Comparison of ENCODE assay signal across 20 cellular contexts in genomic region chr6:152474341-152474740, GRCh38.
"Had no signal": no experiment of that assay in that cellular context is flagged by ENCODE, and none has a peak within 500 bp of the region (broad histone marks: within the 10 kb centered on the region; RNA-seq: fewer than 3 reads in every experiment).

No MANE protein-coding gene starts in this region.

- H3K4me1 Mint-ChIP-seq: activated naive CD8-positive, alpha-beta T cell treated with anti-CD3 and anti-CD28 coated beads for 36 hours had no signal

- DNase-seq: activated CD4-positive, alpha-beta T cell treated with anti-CD3 and anti-CD28 coated beads, Interleukin-2, amount 50 U/mL, for 1 hour; activated CD4-positive, CD25-positive, alpha-beta regulatory T cell treated with anti-CD3 and anti-CD28 coated beads, Interleukin-2, amount 50 U/mL, for 72 hours; activated naive CD4-positive, alpha-beta T cell; activated naive CD8-positive, alpha-beta T cell treated with anti-CD3 and anti-CD28 coated beads for 36 hours; activated T-cell treated with anti-CD3 and anti-CD28 coated beads, Interleukin-2, amount 50 U/mL, for 1 hour; cortex of kidney; erythroblast; foreskin keratinocyte; left ventricle myocardium inferior; stimulated activated CD4-positive, alpha-beta T cell treated with anti-CD3 and anti-CD28 coated beads, Interleukin-4, amount 100 ng/mL, for 24 hours; stimulated activated naive CD8-positive, alpha-beta T cell treated with anti-CD3 and anti-CD28 coated beads, Interleukin-15, Interleukin-2, amounts not matched to agents 100 U/mL and 50 U/mL, for 24 hours; upper lobe of left lung; WERI-Rb-1 had no signal

- H3K27me3 ChIP-seq: cardiac muscle cell, foreskin keratinocyte, upper lobe of left lung had no signal

- H3K27me3 Mint-ChIP-seq: natural killer cell treated with Interleukin-12 subunit alpha and Interleukin-12 subunit beta and Interleukin-15 and Interleukin-18, amount 100 ng/mL, for 72 hours; progenitor cell of endocrine pancreas had no signal

- H3K27ac ChIP-seq: cardiac muscle cell, foreskin keratinocyte, left ventricle myocardium inferior, upper lobe of left lung, WERI-Rb-1 had no signal

- H3K36me3 ChIP-seq: cardiac muscle cell, left ventricle myocardium inferior, WERI-Rb-1 had no signal

- FAIRE-seq: astrocyte, endometrium had no signal

- H3K4me3 Mint-ChIP-seq: activated naive CD8-positive, alpha-beta T cell treated with anti-CD3 and anti-CD28 coated beads for 36 hours; mesothelial cell of epicardium; natural killer cell treated with Interleukin-12 subunit alpha and Interleukin-12 subunit beta and Interleukin-15 and Interleukin-18, amount 100 ng/mL, for 72 hours had no signal

- ATAC-seq: foreskin keratinocyte; stimulated activated naive CD8-positive, alpha-beta T cell treated with anti-CD3 and anti-CD28 coated beads, Interleukin-15, Interleukin-2, amounts not matched to agents 100 U/mL and 50 U/mL, for 24 hours had no signal

- H3K36me3 Mint-ChIP-seq: activated naive CD8-positive, alpha-beta T cell treated with anti-CD3 and anti-CD28 coated beads for 36 hours; mesothelial cell of epicardium; natural killer cell treated with Interleukin-12 subunit alpha and Interleukin-12 subunit beta and Interleukin-15 and Interleukin-18, amount 100 ng/mL, for 72 hours had no signal

- H3K4me1 ChIP-seq: foreskin keratinocyte, left ventricle myocardium inferior, upper lobe of left lung had no signal

- H3K9me3 ChIP-seq: upper lobe of left lung had no signal

- H3K9me3 Mint-ChIP-seq: activated naive CD8-positive, alpha-beta T cell treated with anti-CD3 and anti-CD28 coated beads for 36 hours; activated T-helper 2 cell treated with anti-CD3 and anti-CD28 coated beads, Interferon-gamma antibody, Interleukin-2, Interleukin-4, amounts not matched to agents 10 μg/mL and 5 μg/mL and 100 μg/mL, durations not matched to agents 14 hours and 24 hours and 36 hours had no signal

- H3K4me3 ChIP-seq: cardiac muscle cell, left ventricle myocardium inferior, upper lobe of left lung had no signal

- H3K27ac Mint-ChIP-seq: activated naive CD8-positive, alpha-beta T cell treated with anti-CD3 and anti-CD28 coated beads for 36 hours; activated T-helper 2 cell treated with anti-CD3 and anti-CD28 coated beads, Interferon-gamma antibody, Interleukin-2, Interleukin-4, amounts not matched to agents 10 μg/mL and 5 μg/mL and 100 μg/mL, durations not matched to agents 14 hours and 24 hours and 36 hours; mesothelial cell of epicardium; natural killer cell treated with Interleukin-12 subunit alpha and Interleukin-12 subunit beta and Interleukin-15 and Interleukin-18, amount 100 ng/mL, for 72 hours; progenitor cell of endocrine pancreas had no signal
